ENCODE assay signal across 18 cellular contexts in the genomic region with DNA sequence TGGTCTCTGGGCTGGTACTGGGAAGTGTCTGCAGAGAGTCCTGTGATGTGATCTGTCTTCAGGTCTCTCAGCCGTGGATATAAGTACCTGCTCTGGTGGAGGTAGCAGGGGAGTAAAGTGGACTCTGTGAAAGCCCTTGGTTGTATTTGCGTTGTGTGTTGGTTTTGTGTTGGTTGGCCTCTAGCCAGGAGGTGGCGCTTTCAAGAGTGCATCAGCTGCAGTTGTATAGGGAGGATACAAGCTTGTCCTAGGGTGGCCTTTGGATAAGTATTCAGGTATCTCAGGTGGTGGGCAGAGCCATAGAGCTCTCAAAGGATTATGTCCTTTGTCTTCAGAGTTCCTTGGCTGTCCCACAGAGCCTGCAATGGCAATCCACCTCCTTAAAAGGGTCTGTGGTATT.
DNase-seq lines count a peak whose midpoint lies in the region; ATAC-seq lines count a peak whose summit lies in the region.
"Had no signal": no experiment of that assay in that cellular context is flagged by ENCODE, and none has a peak within 500 bp of the region (broad histone marks: within the 10 kb centered on the region; RNA-seq: fewer than 3 reads in every experiment).

No MANE protein-coding gene starts in this region.

- H3K27me3 Mint-ChIP-seq in activated CD4-positive, alpha-beta memory T cell treated with anti-CD3 and anti-CD28 coated beads, Interleukin-2, amount 10 ng/mL, durations not matched to agents 7 days and 5 days, result no peaks in the 10 kb centered on the region

- ATAC-seq in HG02798 (IDR thresholded peaks at IDR 0.05; ENCODE audit: poor library complexity, unreplicated experiment), result no peak
- ATAC-seq: effector memory CD8-positive, alpha-beta T cell; lower lobe of right lung; natural killer cell treated with Interleukin-12 subunit alpha and Interleukin-12 subunit beta and Interleukin-15 and Interleukin-18, amount 100 ng/mL, for 72 hours; psoas muscle had no signal

- CTCF ChIA-PET in activated CD4-positive, alpha-beta memory T cell treated with anti-CD3 and anti-CD28 coated beads, Interleukin-2, amount 10 ng/mL, durations not matched to agents 7 days and 5 days (lab: Charles Lee), result no interaction called here

- H3K27ac Mint-ChIP-seq in activated CD4-positive, alpha-beta memory T cell treated with anti-CD3 and anti-CD28 coated beads, Interleukin-2, amount 10 ng/mL, durations not matched to agents 7 days and 5 days, result no peak overlapping the region
- H3K27ac Mint-ChIP-seq: effector memory CD8-positive, alpha-beta T cell; natural killer cell treated with Interleukin-12 subunit alpha and Interleukin-12 subunit beta and Interleukin-15 and Interleukin-18, amount 100 ng/mL, for 72 hours had no signal

- H3K9me3 Mint-ChIP-seq in activated CD4-positive, alpha-beta memory T cell treated with anti-CD3 and anti-CD28 coated beads, Interleukin-2, amount 10 ng/mL, durations not matched to agents 7 days and 5 days, result no peaks in the 10 kb centered on the region
- H3K9me3 Mint-ChIP-seq: effector memory CD8-positive, alpha-beta T cell had no signal

- no peaks in the 10 kb centered on the region for H3K4me1 Mint-ChIP-seq in activated CD4-positive, alpha-beta memory T cell treated with anti-CD3 and anti-CD28 coated beads, Interleukin-2, amount 10 ng/mL, durations not matched to agents 7 days and 5 days

- no peak overlapping the region for H3K4me3 Mint-ChIP-seq in activated CD4-positive, alpha-beta memory T cell treated with anti-CD3 and anti-CD28 coated beads, Interleukin-2, amount 10 ng/mL, durations not matched to agents 7 days and 5 days
- H3K4me3 Mint-ChIP-seq: effector memory CD8-positive, alpha-beta T cell; natural killer cell treated with Interleukin-12 subunit alpha and Interleukin-12 subunit beta and Interleukin-15 and Interleukin-18, amount 100 ng/mL, for 72 hours had no signal

- no peaks in the 10 kb centered on the region for H3K36me3 Mint-ChIP-seq in activated CD4-positive, alpha-beta memory T cell treated with anti-CD3 and anti-CD28 coated beads, Interleukin-2, amount 10 ng/mL, durations not matched to agents 7 days and 5 days (ENCODE audit: low read depth)
- H3K36me3 Mint-ChIP-seq: natural killer cell treated with Interleukin-12 subunit alpha and Interleukin-12 subunit beta and Interleukin-15 and Interleukin-18, amount 100 ng/mL, for 72 hours had no signal

- POLR2A ChIA-PET in activated CD4-positive, alpha-beta memory T cell treated with anti-CD3 and anti-CD28 coated beads, Interleukin-2, amount 10 ng/mL, durations not matched to agents 7 days and 5 days (lab: Charles Lee), result interaction anchor here (0.6 kb wide), 1 partner anchor 8 kb away, joined by 3 read pairs; no protein-coding TSS in a partner anchor

- DNase-seq in DMS 273 (lab: John Stamatoyannopoulos, UW; ENCODE audit: unreplicated experiment) (peak; percentile 17), DMS 273 treated with DMSO at 0.1 percent for 48 hours (lab: John Stamatoyannopoulos, UW) (no peak)
- DNase-seq in stimulated activated CD4-positive, alpha-beta T cell treated with anti-CD3 and anti-CD28 coated beads, Interleukin-15, amount 100 ng/mL, for 24 hours, result peak; percentile 12
- no peak for DNase-seq in stimulated activated CD4-positive, alpha-beta T cell treated with anti-CD3 and anti-CD28 coated beads, Interleukin-12 subunit alpha, Interleukin-12 subunit beta, amount 100 ng/mL, for 4 hours
- peak; percentile 14 for DNase-seq in activated CD4-positive, alpha-beta memory T cell treated with anti-CD3 and anti-CD28 coated beads, Interleukin-2, amount 10 ng/mL, durations not matched to agents 7 days and 5 days
- no peak for DNase-seq in central memory CD4-positive, alpha-beta T cell
- DNase-seq in effector CD8-positive, alpha-beta T cell (lab: John Stamatoyannopoulos, UW), result no peak
- DNase-seq: 8988T; activated CD8-positive, alpha-beta memory T cell treated with anti-CD3 and anti-CD28 coated beads for 24 hours; activated gamma-delta T cell treated with Interleukin-2 at 50 U/mL for 16 hours; effector memory CD8-positive, alpha-beta T cell; foreskin fibroblast; lower lobe of right lung; NCI-H526; psoas muscle; T1000 had no signal

Comparison
In these comparisons a context has a peak if more than half of its experiments do, and no peak if none do; other contexts are left out.
1. DNase-seq: peak in DMS 273 (single experiment), stimulated activated CD4-positive, alpha-beta T cell treated with anti-CD3 and anti-CD28 coated beads, Interleukin-15, amount 100 ng/mL, for 24 hours (single experiment) and activated CD4-positive, alpha-beta memory T cell treated with anti-CD3 and anti-CD28 coated beads, Interleukin-2, amount 10 ng/mL, durations not matched to agents 7 days and 5 days (single experiment); none in DMS 273 treated with DMSO at 0.1 percent for 48 hours (single experiment), stimulated activated CD4-positive, alpha-beta T cell treated with anti-CD3 and anti-CD28 coated beads, Interleukin-12 subunit alpha, Interleukin-12 subunit beta, amount 100 ng/mL, for 4 hours (single experiment), central memory CD4-positive, alpha-beta T cell (single experiment) and effector CD8-positive, alpha-beta T cell (single experiment).